ENCODE assay signal across 17 cellular contexts in the genomic region with DNA sequence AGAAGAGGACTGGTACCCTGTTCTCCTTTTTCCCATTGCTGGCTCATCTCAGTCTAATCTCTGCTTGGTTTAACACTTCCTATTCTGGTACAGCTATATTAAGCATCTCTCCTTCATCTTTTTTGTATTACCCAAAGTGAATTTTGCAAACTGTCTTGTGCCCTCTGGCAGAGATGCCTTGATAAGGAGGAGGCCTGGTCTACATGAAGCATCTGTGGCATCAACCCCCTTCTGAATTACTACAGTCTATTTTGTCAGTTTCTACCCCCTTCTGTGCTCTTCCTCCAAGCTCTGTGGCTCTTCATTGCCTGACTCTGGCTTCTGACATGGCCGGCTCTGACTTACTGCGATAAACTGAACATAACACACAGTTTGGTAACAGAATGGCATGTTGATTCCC.
"Had no signal": no experiment of that assay in that cellular context is flagged by ENCODE, and none has a peak within 500 bp of the region (broad histone marks: within the 10 kb centered on the region; RNA-seq: fewer than 3 reads in every experiment).

No MANE protein-coding gene starts in this region.

- H3K27ac ChIP-seq: brain microvascular endothelial cell, psoas muscle, sigmoid colon, spleen, stomach, thyroid gland, vagina had no signal

- H3K9me3 Mint-ChIP-seq: activated T-cell treated with anti-CD3 and anti-CD28 coated beads, Interleukin-2, amount 50 U/mL, for 72 hours; nephron progenitor cell had no signal

- H3K9me3 ChIP-seq: psoas muscle, sigmoid colon, spleen, stomach, thyroid gland, vagina had no signal

- H3K36me3 ChIP-seq: thyroid gland, vagina had no signal

- H3K27me3 Mint-ChIP-seq: activated CD4-positive, alpha-beta memory T cell treated with anti-CD3 and anti-CD28 coated beads, Interleukin-2, amount 10 ng/mL, durations not matched to agents 7 days and 5 days; activated CD4-positive, alpha-beta T cell treated with anti-CD3 and anti-CD28 coated beads for 36 hours had no signal

- H3K4me3 ChIP-seq: psoas muscle, sigmoid colon, spleen, stomach, thyroid gland, vagina had no signal

- H3K4me3 Mint-ChIP-seq: activated CD4-positive, alpha-beta memory T cell treated with anti-CD3 and anti-CD28 coated beads, Interleukin-2, amount 10 ng/mL, durations not matched to agents 7 days and 5 days; activated CD4-positive, alpha-beta T cell treated with anti-CD3 and anti-CD28 coated beads for 36 hours; activated T-cell treated with anti-CD3 and anti-CD28 coated beads, Interleukin-2, amount 50 U/mL, for 72 hours; nephron progenitor cell had no signal

- ATAC-seq: activated CD4-positive, alpha-beta T cell treated with anti-CD3 and anti-CD28 coated beads for 36 hours; activated naive CD4-positive, alpha-beta T cell treated with anti-CD3 and anti-CD28 coated beads, Interleukin-2, amount 50 U/mL, for 72 hours; activated T-cell treated with anti-CD3 and anti-CD28 coated beads, Interleukin-2, amount 50 U/mL, for 72 hours; esophagus mucosa; psoas muscle had no signal

- DNase-seq: activated CD4-positive, alpha-beta memory T cell treated with anti-CD3 and anti-CD28 coated beads, Interleukin-2, amount 10 ng/mL, durations not matched to agents 7 days and 5 days; activated CD4-positive, alpha-beta T cell treated with anti-CD3 and anti-CD28 coated beads for 36 hours; activated gamma-delta T cell; activated T-cell treated with anti-CD3 and anti-CD28 coated beads, Interleukin-2, amount 50 U/mL, for 72 hours; amniotic stem cell; brain microvascular endothelial cell; kidney glomerular epithelial cell; nephron progenitor cell; psoas muscle; sigmoid colon; spleen; stomach; T-helper 9 cell; thyroid gland had no signal

- H3K36me3 Mint-ChIP-seq: activated naive CD4-positive, alpha-beta T cell treated with anti-CD3 and anti-CD28 coated beads, Interleukin-2, amount 50 U/mL, for 72 hours had no signal

- H3K4me1 ChIP-seq: psoas muscle, sigmoid colon, spleen, stomach, thyroid gland, vagina had no signal

- H3K4me1 Mint-ChIP-seq: activated CD4-positive, alpha-beta memory T cell treated with anti-CD3 and anti-CD28 coated beads, Interleukin-2, amount 10 ng/mL, durations not matched to agents 7 days and 5 days; activated CD4-positive, alpha-beta T cell treated with anti-CD3 and anti-CD28 coated beads for 36 hours had no signal

- H3K27ac Mint-ChIP-seq: activated CD4-positive, alpha-beta memory T cell treated with anti-CD3 and anti-CD28 coated beads, Interleukin-2, amount 10 ng/mL, durations not matched to agents 7 days and 5 days; activated CD4-positive, alpha-beta T cell treated with anti-CD3 and anti-CD28 coated beads for 36 hours; activated naive CD4-positive, alpha-beta T cell treated with anti-CD3 and anti-CD28 coated beads, Interleukin-2, amount 50 U/mL, for 72 hours; activated T-cell treated with anti-CD3 and anti-CD28 coated beads, Interleukin-2, amount 50 U/mL, for 72 hours; nephron progenitor cell had no signal

- H3K27me3 ChIP-seq: brain microvascular endothelial cell, sigmoid colon, spleen, stomach, thyroid gland, vagina had no signal
